ENCODE assay signal across 30 cellular contexts in genomic region chr18:50687491-50687890, GRCh38.
DNase-seq lines count a peak whose midpoint lies in the region; ATAC-seq and TF ChIP-seq lines count a peak whose summit lies in the region.
"Had no signal": no experiment of that assay in that cellular context is flagged by ENCODE, and none has a peak within 500 bp of the region (broad histone marks: within the 10 kb centered on the region; RNA-seq: fewer than 3 reads in every experiment).

No MANE protein-coding gene starts in this region.

- no peaks in the 10 kb centered on the region for H4K20me1 ChIP-seq in OCI-LY7 (ENCODE audit: insufficient read depth, low read length)
- H4K20me1 ChIP-seq: BLaER1 had no signal

- POLR2A ChIA-PET in OCI-LY7 (lab: Charles Lee): interaction anchor here (0.8 kb wide), 1 partner anchor 546 kb away, joined by 3 read pairs; no protein-coding TSS in a partner anchor

- H3K79me2 ChIP-seq in OCI-LY7 (ENCODE audit: insufficient read depth, low read depth, low read length): no peaks in the 10 kb centered on the region

- ATAC-seq in sciatic nerve: no peak
- no peak for ATAC-seq in GM18907 (IDR thresholded peaks at IDR 0.05; ENCODE audit: unreplicated experiment)
- no peak for ATAC-seq in HG02642 (IDR thresholded peaks at IDR 0.05; ENCODE audit: poor library complexity, unreplicated experiment)
- ATAC-seq: activated CD8-positive, alpha-beta T cell treated with anti-CD3 and anti-CD28 coated beads, Interleukin-2, amount 10 ng/mL, durations not matched to agents 7 days and 5 days; foreskin keratinocyte; heart left ventricle; right lobe of liver; stimulated activated effector memory CD8-positive, alpha-beta T cell treated with anti-CD3 and anti-CD28 coated beads, Interleukin-12 subunit alpha, Interleukin-12 subunit beta, amount 100 ng/mL, for 72 hours had no signal

- H3K27ac ChIP-seq in OCI-LY7 (ENCODE audit: low read depth, low read length, poor library complexity, severe bottlenecking): no peak overlapping the region
- H3K27ac ChIP-seq: BLaER1, dorsolateral prefrontal cortex, esophagus squamous epithelium, foreskin keratinocyte, heart left ventricle, prostate gland, right lobe of liver, SJCRH30 had no signal

- DNase-seq in DMS79 treated with DMSO at 0.1 percent for 48 hours (lab: John Stamatoyannopoulos, UW) (peak; percentile 95), NCI-H1436 treated with DMSO at 0.1 percent for 48 hours (lab: John Stamatoyannopoulos, UW) (peak; percentile 34), NCI-H510A treated with DMSO at 0.1 percent for 48 hours (lab: John Stamatoyannopoulos, UW) (peak; percentile 76), sciatic nerve (ENCODE audit: low spot score) (peak; percentile 35), OCI-LY7 (ENCODE audit: low spot score) (no peak)
- DNase-seq: activated CD8-positive, alpha-beta T cell treated with anti-CD3 and anti-CD28 coated beads, Interleukin-2, amount 10 ng/mL, durations not matched to agents 7 days and 5 days; activated naive CD4-positive, alpha-beta T cell treated with anti-CD3 and anti-CD28 coated beads, Interleukin-2, amount 50 U/mL, for 16 hours; amniotic stem cell; DND-41; dorsolateral prefrontal cortex; esophagus squamous epithelium; foreskin keratinocyte; GF-D8; heart left ventricle; HFFc6; midbrain; naive B cell; NCI-H1105; NCI-H526; right lobe of liver; SJCRH30; stimulated activated CD4-positive, alpha-beta T cell treated with anti-CD3 and anti-CD28 coated beads, Interleukin-15, amount 100 ng/mL, for 24 hours; SW 1271; T-helper 9 cell; trophoblast cell had no signal

- H3K4me3 ChIP-seq in OCI-LY7 (ENCODE audit: low read depth, low read length, poor library complexity, severe bottlenecking): no peak overlapping the region
- H3K4me3 ChIP-seq: BLaER1, dorsolateral prefrontal cortex, esophagus squamous epithelium, heart left ventricle, prostate gland, right lobe of liver, SJCRH30 had no signal

- no peak overlapping the region for H2AFZ ChIP-seq in OCI-LY7 (ENCODE audit: low read length)

- H3K9me2 ChIP-seq in OCI-LY7 (ENCODE audit: insufficient read depth, low read length): no peaks in the 10 kb centered on the region

- intact Hi-C loops in sciatic nerve (cut with DNase I) (no loop called here), OCI-LY7 (cut with micrococcal nuclease; ENCODE audit: unreplicated experiment) (no loop called here)

- H3K4me1 ChIP-seq in OCI-LY7 (ENCODE audit: insufficient read depth, low read length, poor library complexity, severe bottlenecking): no peaks in the 10 kb centered on the region
- H3K4me1 ChIP-seq: BLaER1, esophagus squamous epithelium, foreskin keratinocyte, prostate gland, right lobe of liver, SJCRH30 had no signal

- CTCF ChIA-PET in OCI-LY7 (lab: Charles Lee; ENCODE audit: unreplicated experiment): no interaction called here

- no TSS peak for BruUV-seq in OCI-LY7 (replicated peaks; lab: Mats Ljungman, UMichigan)

- no peaks in the 10 kb centered on the region for H3K36me3 ChIP-seq in OCI-LY7 (ENCODE audit: insufficient read depth, low read length)
- H3K36me3 ChIP-seq: BLaER1, esophagus squamous epithelium, heart left ventricle, prostate gland, right lobe of liver, SJCRH30 had no signal

- TF ChIP-seq CTCF in OCI-LY7 (conservative IDR thresholded peaks at IDR 0.05; ENCODE audit: low read length): no peak

- no peak overlapping the region for H3K4me2 ChIP-seq in OCI-LY7 (ENCODE audit: low read length)
- H3K4me2 ChIP-seq: BLaER1 had no signal

- no peaks in the 10 kb centered on the region for H3K9me3 ChIP-seq in OCI-LY7 (ENCODE audit: low read length)
- H3K9me3 ChIP-seq: esophagus squamous epithelium, heart left ventricle, prostate gland, right lobe of liver, SJCRH30 had no signal
